Comparison of ENCODE assay signal across 8 cellular contexts in the genomic region with DNA sequence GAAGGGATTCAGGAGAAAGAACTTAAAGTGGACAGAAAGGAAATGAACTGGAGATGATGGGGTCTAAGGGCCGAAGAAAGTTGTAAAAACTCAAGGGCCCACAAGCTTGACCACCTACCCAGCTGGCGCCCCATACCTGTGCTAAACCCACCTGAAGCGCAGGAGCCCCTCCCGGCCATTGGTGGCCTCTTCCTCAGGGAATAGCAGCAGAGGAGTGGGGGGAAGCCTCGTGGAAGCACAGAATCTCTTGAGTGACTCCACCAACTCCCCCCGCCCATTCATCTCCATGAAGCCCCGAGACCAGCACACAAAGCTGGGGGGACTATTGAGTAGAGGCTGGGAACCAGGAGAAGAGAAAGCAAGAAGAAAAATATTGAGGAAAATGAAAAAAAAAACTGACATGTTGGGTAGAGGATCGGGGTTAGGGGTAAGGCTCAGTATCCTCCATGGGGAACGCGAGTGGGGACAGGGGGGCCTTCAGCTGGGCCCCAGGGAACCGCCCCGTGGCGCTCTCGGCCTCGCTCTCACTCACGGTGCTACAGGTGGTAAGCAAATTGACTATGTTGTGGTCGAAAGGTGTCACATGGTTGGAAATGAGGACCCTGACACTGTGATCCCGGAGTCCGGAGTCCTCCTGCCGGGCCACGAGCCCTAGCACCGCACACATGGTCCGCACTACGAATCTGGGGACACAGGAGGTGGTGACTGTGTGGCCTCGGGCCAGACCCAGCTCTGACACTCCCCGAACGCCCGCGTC. TPM values are rescaled to one million over a fixed set of nuclear protein-coding genes. Genes with fewer than 3 reads are reported as not detected.
DNase-seq lines count a peak whose midpoint lies in the region; ATAC-seq and TF ChIP-seq lines count a peak whose summit lies in the region.

No MANE protein-coding gene starts in this region.

- TF ChIP-seq CTCF in RWPE1 (conservative IDR thresholded peaks at IDR 0.05; ENCODE audit: low read depth) = no peak
- TF ChIP-seq CTCF in esophagus muscularis mucosa (IDR thresholded peaks at IDR 0.05) = no peak
- TF ChIP-seq CTCF in osteocyte (IDR thresholded peaks at IDR 0.05) = no peak

- CTCF ChIA-PET in RWPE1 (lab: Yijun Ruan, JAX) = interaction anchor here (0.6 to 4.3 kb wide), 3 partner anchors 47 to 138 kb away, joined by 3 to 41 read pairs (median 5); partner anchors contain the start of genes CCDC142 and TTC31

- H3K27me3 Mint-ChIP-seq in osteocyte (ENCODE audit: unreplicated experiment) = no peaks in the 10 kb centered on the region

- no peaks in the 10 kb centered on the region for H3K9me3 ChIP-seq in esophagus muscularis mucosa

- DNase-seq in RWPE1 (ENCODE audit: low spot score) (no peak), esophagus muscularis mucosa (ENCODE audit: extremely low spot score) (no peak), osteocyte (ENCODE audit: extremely low spot score, unreplicated experiment) (no peak), NCI-H524 (lab: John Stamatoyannopoulos, UW) (no peak), Kasumi-1 (lab: John Stamatoyannopoulos, UW) (no peak), GF-D8 (lab: John Stamatoyannopoulos, UW) (no peak)

- no peak for TF ChIP-seq EP300 in esophagus muscularis mucosa (IDR thresholded peaks at IDR 0.05)

- POLR2A ChIA-PET in RWPE1 (lab: Yijun Ruan, JAX; ENCODE audit: low non-redundant PET) = interaction anchor here (0.5 to 0.8 kb wide), 4 partner anchors 20 to 137 kb away, joined by 3 to 4 read pairs (median 3); no protein-coding TSS in a partner anchor

- intact Hi-C loops in esophagus muscularis mucosa (cut with DNase I) = loop anchor here (1.0 to 5.0 kb wide), 4 partner anchors 26 to 59 kb away; partner anchors contain the start of gene DOK1

- ATAC-seq in GM18498 (IDR thresholded peaks at IDR 0.05; ENCODE audit: unreplicated experiment) (peak; percentile 8), HG02623 (IDR thresholded peaks at IDR 0.05; ENCODE audit: unreplicated experiment) (peak; percentile 4)

- H3K4me1 Mint-ChIP-seq in osteocyte (ENCODE audit: unreplicated experiment) = peaks cover 28% of the 10 kb centered on the region

- TF ChIP-seq POLR2A in esophagus muscularis mucosa (IDR thresholded peaks at IDR 0.05; ENCODE audit: low read depth) = no peak

- H3K36me3 ChIP-seq in esophagus muscularis mucosa = peaks cover 30 to 52% (median 47%) of the 10 kb centered on the region in 4 donors

- H3K4me1 ChIP-seq in esophagus muscularis mucosa = peaks cover 24 to 42% (median 33%) of the 10 kb centered on the region in 4 donors

- no peaks in the 10 kb centered on the region for H3K27me3 ChIP-seq in esophagus muscularis mucosa

- no peaks in the 10 kb centered on the region for H3K9me3 Mint-ChIP-seq in osteocyte (ENCODE audit: unreplicated experiment)

- peak overlapping the region; percentile 95 for H3K4me3 Mint-ChIP-seq in osteocyte (ENCODE audit: unreplicated experiment)

- 26% methylated on average over 17 of the region's 29 CpGs for WGBS in esophagus muscularis mucosa

- peak overlapping the region; percentile 91 for H3K27ac Mint-ChIP-seq in osteocyte (ENCODE audit: unreplicated experiment)

- H3K27ac ChIP-seq in RWPE1 = peak overlapping the region; percentile 83
- H3K27ac ChIP-seq in esophagus muscularis mucosa (replicated peaks in 1 of 4) = peak overlapping the region; percentile 83 to 89 (median 87)

- H3K4me3 ChIP-seq in esophagus muscularis mucosa = peak overlapping the region; percentile 62 to 92 (median 86)

- H3K36me3 Mint-ChIP-seq in osteocyte (ENCODE audit: unreplicated experiment) = peaks cover 17% of the 10 kb centered on the region

RNA-seq across cellular contexts. Expression of gene AUP1, which starts 0.7 kb away (rescaled TPM):
- total RNA-seq in esophagus muscularis mucosa (10 to 100 TPM; 83.6 to 95.1 (median 89.6) TPM), osteocyte (96.3 and 97.1 TPM in 2 replicates)

RNA-seq across cellular contexts. Expression of gene HTRA2, which starts 1.0 kb away (rescaled TPM):
- 10 to 100 TPM; 29.7 to 37.9 (median 31.9) TPM for total RNA-seq in esophagus muscularis mucosa
- total RNA-seq in osteocyte = 32.0 and 32.3 TPM in 2 replicates

RNA-seq across cellular contexts. Expression of gene DQX1, which starts 2.7 kb away (rescaled TPM):
- total RNA-seq in esophagus muscularis mucosa = not detected
- 0.26 and 0.32 TPM in 2 replicates for total RNA-seq in osteocyte

RNA-seq across cellular contexts. Expression of gene TLX2, which starts 14.5 kb away (rescaled TPM):
- under 1 TPM in 3 of 4 donors, not detected in 1; 0.42 to 0.99 (median 0.84) TPM for total RNA-seq in esophagus muscularis mucosa
- not detected in 2 replicates for total RNA-seq in osteocyte

RNA-seq across cellular contexts. Expression of gene PCGF1, which starts 21.3 kb away (rescaled TPM):
- 10 to 100 TPM; 11.3 to 14.1 (median 12.7) TPM for total RNA-seq in esophagus muscularis mucosa
- total RNA-seq in osteocyte = 32.2 and 32.5 TPM in 2 replicates
